1 cellular context compared by ENCODE assay signal in genomic region chr1:113811353-113811887, GRCh38.
TF ChIP-seq lines count a peak whose summit lies in the region.

No MANE protein-coding gene starts in this region.

TF ChIP-seq in GM12878, 131 proteins besides CTCF, POLR2A, EP300 and RAD21:
- TF ChIP-seq SRF (IDR thresholded peaks at IDR 0.05; ENCODE audit: low read depth in 2 of 2, low read length in 2 of 2) (no peak), SIN3A (IDR thresholded peaks at IDR 0.05; ENCODE audit: low read depth, low read length) (peak; percentile 29; the same call in 1 of the 2 replicates), HDGF (IDR thresholded peaks at IDR 0.05) (0 out of 2 replicates have a peak, but pooled peaks have one; percentile 15)
- TF ChIP-seq, protein P1, sequence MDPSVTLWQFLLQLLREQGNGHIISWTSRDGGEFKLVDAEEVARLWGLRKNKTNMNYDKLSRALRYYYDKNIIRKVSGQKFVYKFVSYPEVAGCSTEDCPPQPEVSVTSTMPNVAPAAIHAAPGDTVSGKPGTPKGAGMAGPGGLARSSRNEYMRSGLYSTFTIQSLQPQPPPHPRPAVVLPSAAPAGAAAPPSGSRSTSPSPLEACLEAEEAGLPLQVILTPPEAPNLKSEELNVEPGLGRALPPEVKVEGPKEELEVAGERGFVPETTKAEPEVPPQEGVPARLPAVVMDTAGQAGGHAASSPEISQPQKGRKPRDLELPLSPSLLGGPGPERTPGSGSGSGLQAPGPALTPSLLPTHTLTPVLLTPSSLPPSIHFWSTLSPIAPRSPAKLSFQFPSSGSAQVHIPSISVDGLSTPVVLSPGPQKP (IDR thresholded peaks at IDR 0.05; ENCODE audit: low read depth, low read length) = 0 out of 2 replicates have a peak, but pooled peaks have one; percentile 14
